10 cellular contexts compared by ENCODE assay signal in the genomic region with DNA sequence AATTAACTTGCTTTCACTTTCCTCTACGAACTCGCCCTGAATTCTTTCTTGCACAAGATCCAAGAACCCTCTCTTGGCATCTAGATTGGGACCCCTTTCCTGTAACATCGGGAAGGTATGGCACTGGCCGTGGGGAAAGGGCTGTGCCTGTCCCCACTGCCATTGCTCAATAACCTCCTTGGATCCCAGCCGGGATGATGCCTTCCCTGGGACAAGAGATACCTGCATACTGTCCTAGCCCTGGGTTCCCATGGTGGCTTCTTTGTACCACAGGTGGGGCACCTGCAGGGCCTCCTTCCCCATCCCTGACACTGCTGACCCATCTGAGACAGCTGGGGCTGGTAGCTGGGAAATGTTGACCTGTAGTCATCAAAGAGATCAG. TPM values are rescaled to one million over a fixed set of nuclear protein-coding genes. Genes with fewer than 3 reads are reported as not detected.
"Had no signal": no experiment of that assay in that cellular context is flagged by ENCODE, and none has a peak within 500 bp of the region (broad histone marks: within the 10 kb centered on the region; RNA-seq: fewer than 3 reads in every experiment).

No MANE protein-coding gene starts in this region.

RNA-seq across cellular contexts. Expression of a gene that starts 4.9 kb away (rescaled TPM):
- total RNA-seq: endodermal cell; esophagus squamous epithelium; mononuclear cell; natural killer cell treated with Interleukin-12 subunit alpha and Interleukin-12 subunit beta and Interleukin-15 and Interleukin-18, amount 100 ng/mL, for 72 hours; neural crest cell; prostate gland; right atrium auricular region; ureter; vagina had no signal

RNA-seq across cellular contexts. Expression of a gene that starts 19.8 kb away (rescaled TPM):
- total RNA-seq: endodermal cell; esophagus squamous epithelium; liver; mononuclear cell; natural killer cell treated with Interleukin-12 subunit alpha and Interleukin-12 subunit beta and Interleukin-15 and Interleukin-18, amount 100 ng/mL, for 72 hours; neural crest cell; prostate gland; right atrium auricular region; ureter; vagina had no signal
- polyA plus RNA-seq: liver had no signal
